ENCODE assay signal across 25 cellular contexts in the genomic region with DNA sequence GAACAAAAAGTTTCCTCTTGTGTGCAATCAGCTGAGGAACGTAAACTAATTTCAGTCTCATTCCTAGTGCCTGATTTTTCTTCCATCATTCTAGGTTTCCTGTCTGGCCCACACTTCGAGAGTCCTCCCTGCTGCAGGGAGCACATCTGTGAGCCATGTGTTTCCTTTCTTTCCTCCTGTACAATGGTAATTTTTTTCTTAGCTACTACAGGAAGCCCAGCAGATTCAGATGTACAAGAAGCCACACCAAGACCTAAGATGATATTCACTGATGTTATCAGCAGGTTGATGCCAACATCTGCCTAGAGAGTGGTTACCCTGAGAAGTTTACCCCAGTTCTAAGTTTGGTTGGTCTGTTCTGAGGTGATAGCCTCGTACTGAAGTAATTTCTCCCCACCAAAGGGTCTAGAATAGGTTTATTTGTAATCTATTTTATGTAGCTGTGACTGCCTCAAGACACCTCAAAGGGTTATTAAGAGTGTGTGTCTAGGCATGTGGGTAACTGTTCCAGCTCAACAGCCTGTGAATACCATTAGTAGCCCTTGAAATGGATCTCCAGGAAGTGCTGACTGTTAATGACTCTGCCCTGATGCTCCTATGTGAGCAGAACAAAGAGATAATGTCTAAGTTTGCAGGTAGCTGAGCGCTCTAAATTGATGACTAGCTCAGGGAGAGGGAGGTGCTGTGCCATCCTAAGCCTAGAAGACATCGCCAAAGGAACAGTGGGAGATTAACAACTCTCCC. TPM values are rescaled to one million over a fixed set of nuclear protein-coding genes. Genes with fewer than 3 reads are reported as not detected.
DNase-seq lines count a peak whose midpoint lies in the region; ATAC-seq and TF ChIP-seq lines count a peak whose summit lies in the region.
"Had no signal": no experiment of that assay in that cellular context is flagged by ENCODE, and none has a peak within 500 bp of the region (broad histone marks: within the 10 kb centered on the region; RNA-seq: fewer than 3 reads in every experiment).

No MANE protein-coding gene starts in this region.

- H3K9me3 ChIP-seq in prostate gland (no peaks in the 10 kb centered on the region), heart right ventricle (no peaks in the 10 kb centered on the region)
- H3K9me3 ChIP-seq: adrenal gland, pancreas had no signal

- TF ChIP-seq POLR2A in prostate gland (IDR thresholded peaks at IDR 0.05), result no peak

- no peaks in the 10 kb centered on the region for H3K36me3 ChIP-seq in prostate gland
- H3K36me3 ChIP-seq in heart right ventricle, result no peaks in the 10 kb centered on the region
- H3K36me3 ChIP-seq: adrenal gland, pancreas had no signal

- H3K4me1 ChIP-seq in prostate gland (replicated peaks) (peaks cover 31% of the 10 kb centered on the region), heart right ventricle (peaks cover 0 to 4% (median 0%) of the 10 kb centered on the region in 9 donors)
- H3K4me1 ChIP-seq: adrenal gland had no signal

- POLR2A ChIA-PET in RWPE1 (lab: Yijun Ruan, JAX; ENCODE audit: low non-redundant PET), result no interaction called here

- ATAC-seq in GM21367 (IDR thresholded peaks at IDR 0.05; ENCODE audit: unreplicated experiment) (no peak), heart right ventricle (no peak)
- ATAC-seq: activated CD4-positive, alpha-beta T cell treated with anti-CD3 and anti-CD28 coated beads for 36 hours; Panc1 had no signal

- WGBS in prostate gland, result 79% methylated on average over 5 of the region's 5 CpGs
- WGBS in heart right ventricle, 2 donors, result 53 to 66% methylated on average over 5 of the region's 5 CpGs

- no peaks in the 10 kb centered on the region for H3K27me3 ChIP-seq in prostate gland (replicated peaks; ENCODE audit: insufficient read depth)
- peaks cover 0 to 30% (median 10%) of the 10 kb centered on the region in 7 donors for H3K27me3 ChIP-seq in heart right ventricle
- H3K27me3 ChIP-seq: pancreas had no signal

- TF ChIP-seq CTCF in choroid plexus epithelial cell (conservative IDR thresholded peaks at IDR 0.05; ENCODE audit: low read depth, low read length) (no peak), prostate gland (IDR thresholded peaks at IDR 0.05) (no peak), heart right ventricle (IDR thresholded peaks at IDR 0.05) (no peak), RWPE1 (conservative IDR thresholded peaks at IDR 0.05; ENCODE audit: low read depth) (no peak)

- no peak overlapping the region for H3K4me3 ChIP-seq in Jurkat, Clone E6-1 (ENCODE audit: low read length)
- H3K4me3 ChIP-seq in choroid plexus epithelial cell (ENCODE audit: low read depth, low read length) (no peak overlapping the region), prostate gland (no peak overlapping the region), heart right ventricle (no peak overlapping the region)
- H3K4me3 ChIP-seq: adrenal gland, pancreas had no signal

- H3K27ac ChIP-seq in prostate gland (peak overlapping the region; percentile 87 to 92), heart right ventricle (no peak overlapping the region), RWPE1 (no peak overlapping the region)
- H3K27ac ChIP-seq: adrenal gland had no signal

- CTCF ChIA-PET in RWPE1 (lab: Yijun Ruan, JAX), result interaction anchor here (0.7 kb wide), 2 partner anchors 26 to 53 kb away, joined by 3 read pairs; no protein-coding TSS in a partner anchor

- peak; percentile 20 for DNase-seq in EL
- DNase-seq in Jurkat, Clone E6-1 (ENCODE audit: low read depth, low spot score), result peak; percentile 94
- peak; percentile 20 for DNase-seq in choroid plexus epithelial cell (ENCODE audit: low read depth)
- DNase-seq in prostate gland (ENCODE audit: low spot score), result no peak
- DNase-seq in heart right ventricle, result no peak
- no peak for DNase-seq in RWPE1 (ENCODE audit: low spot score)
- DNase-seq: activated CD4-positive, alpha-beta T cell treated with anti-CD3 and anti-CD28 coated beads for 36 hours; adrenal gland; central memory CD4-positive, alpha-beta T cell; effector CD4-positive, alpha-beta T cell; H7; hippocampal formation; mammary epithelial cell; naive B cell; NCI-H1092; NCI-H2081 treated with DMSO at 0.1 percent for 48 hours; NCI-H526; pancreas; stimulated activated CD4-positive, alpha-beta T cell treated with anti-CD3 and anti-CD28 coated beads, Interleukin-2, amount 100 ng/mL, for 48 hours; T1000 had no signal

- intact Hi-C loops in prostate gland (cut with DNase I), result loop anchor here (5.0 kb wide), 1 partner anchor 426 kb away; no protein-coding TSS in a partner anchor
- intact Hi-C loops in heart right ventricle (cut with DNase I), result no loop called here

RNA-seq across cellular contexts. Expression of gene CLDN14, which starts 31.7 kb away (rescaled TPM):
- polyA plus RNA-seq in Jurkat, Clone E6-1 (2012; ENCODE audit: insufficient read depth, insufficient read length), result not detected
- not detected for total RNA-seq in prostate gland
- total RNA-seq in heart right ventricle, result not detected
- polyA plus RNA-seq in heart right ventricle, result under 1 TPM in 1 of 2 donors, not detected in 1; 0.06 TPM
- total RNA-seq: activated CD4-positive, alpha-beta T cell treated with anti-CD3 and anti-CD28 coated beads for 36 hours; activated T-helper 2 cell treated with anti-CD3 and anti-CD28 coated beads, Interferon-gamma antibody, Interleukin-2, Interleukin-4, amounts not matched to agents 10 μg/mL and 5 μg/mL and 100 μg/mL, durations not matched to agents 14 hours and 24 hours and 36 hours; adrenal gland; fibroblast of lung; H7; mammary epithelial cell had no signal
- polyA plus RNA-seq: adrenal gland, fibroblast of lung, keratinocyte, mammary epithelial cell had no signal

Comparison
In these comparisons a context has a peak if more than half of its experiments do, and no peak if none do; other contexts are left out.
1. DNase-seq: peak in EL (single experiment), Jurkat, Clone E6-1 (single experiment) and choroid plexus epithelial cell (single experiment); none in prostate gland (single experiment), heart right ventricle (0 of 2) and RWPE1 (single experiment).
2. H3K27ac ChIP-seq: peak in prostate gland (2 of 2); none in heart right ventricle (0 of 10) and RWPE1 (single experiment).